ENCODE assay signal across 1 cellular context in the genomic region with DNA sequence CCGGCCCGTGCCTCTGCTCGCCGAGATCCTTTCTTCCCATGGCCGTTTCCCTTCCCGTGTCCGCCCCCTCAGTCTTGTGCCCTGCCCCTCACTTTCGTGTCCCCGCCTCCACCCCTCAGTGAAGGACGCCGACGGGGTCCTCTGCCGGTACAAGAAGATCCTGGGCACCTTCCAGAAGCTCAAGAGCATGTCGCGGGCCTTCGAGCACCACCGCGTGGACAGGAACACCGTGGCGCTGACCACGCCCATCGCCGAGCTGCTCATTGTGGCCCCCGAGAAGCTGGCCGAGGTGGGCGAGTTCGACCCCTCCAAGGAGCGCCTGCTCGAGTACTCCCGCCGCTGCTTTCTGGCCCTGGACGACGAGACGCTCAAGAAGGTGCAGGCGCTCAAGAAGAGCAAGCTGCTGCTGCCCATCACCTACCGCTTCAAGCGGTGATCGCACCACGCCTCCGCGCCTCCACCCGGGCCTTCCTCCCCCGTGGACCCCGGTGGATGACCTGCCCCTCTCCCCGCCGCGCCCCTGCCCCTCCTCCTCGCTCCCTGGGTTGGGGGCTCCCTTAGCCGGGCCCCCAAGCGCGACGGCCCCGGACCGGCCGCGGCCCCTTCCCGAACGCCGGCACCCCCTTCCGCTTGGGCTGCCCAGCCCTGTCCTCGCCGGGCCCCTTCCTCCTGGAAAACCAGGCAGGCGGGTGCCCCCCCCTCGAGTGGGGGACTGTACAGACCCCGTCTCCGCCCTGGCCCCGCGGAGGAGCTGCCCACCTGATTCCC.
TF ChIP-seq lines count a peak whose summit lies in the region.

No MANE protein-coding gene starts in this region.

TF ChIP-seq in A549, 52 proteins besides CTCF, POLR2A, EP300 and RAD21:
- no peak for TF ChIP-seq RNF2 (IDR thresholded peaks at IDR 0.05; ENCODE audit: borderline replicate concordance, low read depth)
- TF ChIP-seq CHD2 (IDR thresholded peaks at IDR 0.05; ENCODE audit: low read length, partially characterized antibody) = no peak
- no peak for TF ChIP-seq HOXB13 (CRISPR knock-in tag; IDR thresholded peaks at IDR 0.05; ENCODE audit: low read depth)
- no peak for TF ChIP-seq FOSB (CRISPR knock-in tag; IDR thresholded peaks at IDR 0.05)
- no peak for TF ChIP-seq EHMT2 (IDR thresholded peaks at IDR 0.05; ENCODE audit: low read depth)
- TF ChIP-seq RCOR1 (IDR thresholded peaks at IDR 0.05; ENCODE audit: low read depth, low read length) = no peak
- TF ChIP-seq, protein P1, sequence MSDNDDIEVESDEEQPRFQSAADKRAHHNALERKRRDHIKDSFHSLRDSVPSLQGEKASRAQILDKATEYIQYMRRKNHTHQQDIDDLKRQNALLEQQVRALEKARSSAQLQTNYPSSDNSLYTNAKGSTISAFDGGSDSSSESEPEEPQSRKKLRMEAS (IDR thresholded peaks at IDR 0.05) = no peak
- TF ChIP-seq ATOH8 (CRISPR knock-in tag; IDR thresholded peaks at IDR 0.05; ENCODE audit: low read depth) = no peak
- TF ChIP-seq, protein P2, sequence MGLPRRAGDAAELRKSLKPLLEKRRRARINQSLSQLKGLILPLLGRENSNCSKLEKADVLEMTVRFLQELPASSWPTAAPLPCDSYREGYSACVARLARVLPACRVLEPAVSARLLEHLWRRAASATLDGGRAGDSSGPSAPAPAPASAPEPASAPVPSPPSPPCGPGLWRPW (IDR thresholded peaks at IDR 0.05) = no peak
- no peak for TF ChIP-seq JUNB (IDR thresholded peaks at IDR 0.05)
- TF ChIP-seq, protein P3, sequence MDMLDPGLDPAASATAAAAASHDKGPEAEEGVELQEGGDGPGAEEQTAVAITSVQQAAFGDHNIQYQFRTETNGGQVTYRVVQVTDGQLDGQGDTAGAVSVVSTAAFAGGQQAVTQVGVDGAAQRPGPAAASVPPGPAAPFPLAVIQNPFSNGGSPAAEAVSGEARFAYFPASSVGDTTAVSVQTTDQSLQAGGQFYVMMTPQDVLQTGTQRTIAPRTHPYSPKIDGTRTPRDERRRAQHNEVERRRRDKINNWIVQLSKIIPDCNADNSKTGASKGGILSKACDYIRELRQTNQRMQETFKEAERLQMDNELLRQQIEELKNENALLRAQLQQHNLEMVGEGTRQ (IDR thresholded peaks at IDR 0.05) = no peak
- no peak for TF ChIP-seq RFX5 (IDR thresholded peaks at IDR 0.05)
- no peak for TF ChIP-seq ZFP36 (IDR thresholded peaks at IDR 0.05; ENCODE audit: borderline replicate concordance, partially characterized antibody)
- TF ChIP-seq HOXB5 (CRISPR knock-in tag; IDR thresholded peaks at IDR 0.05) = no peak
- TF ChIP-seq CEBPB (IDR thresholded peaks at IDR 0.05) = no peak
- no peak for TF ChIP-seq BHLHE40 (IDR thresholded peaks at IDR 0.05; ENCODE audit: low read depth, low read length)
- no peak for TF ChIP-seq EHF (CRISPR knock-in tag; IDR thresholded peaks at IDR 0.05)
- no peak for TF ChIP-seq MAFK (IDR thresholded peaks at IDR 0.05; ENCODE audit: partially characterized antibody)
- no peak for TF ChIP-seq JUN (IDR thresholded peaks at IDR 0.05)
